Comparison of ENCODE assay signal across 11 cellular contexts in genomic region chr12:52837341-52837741, GRCh38. TPM values are rescaled to one million over a fixed set of nuclear protein-coding genes. Genes with fewer than 3 reads are reported as not detected.
DNase-seq lines count a peak whose midpoint lies in the region; ATAC-seq and TF ChIP-seq lines count a peak whose summit lies in the region.
"Had no signal": no experiment of that assay in that cellular context is flagged by ENCODE, and none has a peak within 500 bp of the region (broad histone marks: within the 10 kb centered on the region; RNA-seq: fewer than 3 reads in every experiment).

No MANE protein-coding gene starts in this region.

- no peak for TF ChIP-seq CTCF in chondrocyte (IDR thresholded peaks at IDR 0.05)
- TF ChIP-seq CTCF in progenitor cell of endocrine pancreas (IDR thresholded peaks at IDR 0.05; ENCODE audit: unreplicated experiment): no peak

- H3K9me3 Mint-ChIP-seq in chondrocyte (ENCODE audit: low read depth) (no peaks in the 10 kb centered on the region), progenitor cell of endocrine pancreas (ENCODE audit: low read depth) (no peaks in the 10 kb centered on the region)
- no peaks in the 10 kb centered on the region for H3K9me3 Mint-ChIP-seq in natural killer cell treated with Interleukin-12 subunit alpha and Interleukin-12 subunit beta and Interleukin-15 and Interleukin-18, amount 100 ng/mL, for 72 hours

- no peaks in the 10 kb centered on the region for H3K27me3 ChIP-seq in MG63

- DNase-seq in Caki2 (ENCODE audit: low read depth): peak; percentile 18
- peak; percentile 54 for DNase-seq in MG63
- DNase-seq in chondrocyte (ENCODE audit: low spot score): peak; percentile 35
- no peak for DNase-seq in natural killer cell treated with Interleukin-12 subunit alpha and Interleukin-12 subunit beta and Interleukin-15 and Interleukin-18, amount 100 ng/mL, for 72 hours (ENCODE audit: low spot score)
- no peak for DNase-seq in left cardiac atrium
- no peak for DNase-seq in progenitor cell of endocrine pancreas (ENCODE audit: low spot score, unreplicated experiment)
- no peak for DNase-seq in NCI-H2107 (lab: John Stamatoyannopoulos, UW)
- no peak for DNase-seq in NCI-H510A (lab: John Stamatoyannopoulos, UW)
- DNase-seq: activated CD4-positive, alpha-beta T cell treated with anti-CD3 and anti-CD28 coated beads, Interleukin-2, amount 50 U/mL, for 48 hours; effector memory CD4-positive, alpha-beta T cell had no signal

- H3K9me3 ChIP-seq in MG63: no peaks in the 10 kb centered on the region

- H3K27me3 Mint-ChIP-seq in chondrocyte (ENCODE audit: low read depth) (peaks cover 2% of the 10 kb centered on the region), progenitor cell of endocrine pancreas (peaks cover 42% of the 10 kb centered on the region)
- peaks cover 8 to 14% of the 10 kb centered on the region in 2 donors for H3K27me3 Mint-ChIP-seq in natural killer cell treated with Interleukin-12 subunit alpha and Interleukin-12 subunit beta and Interleukin-15 and Interleukin-18, amount 100 ng/mL, for 72 hours

- no peaks in the 10 kb centered on the region for H3K36me3 ChIP-seq in MG63

- peak in 1 of 2 donors; percentile 47 for ATAC-seq in natural killer cell treated with Interleukin-12 subunit alpha and Interleukin-12 subunit beta and Interleukin-15 and Interleukin-18, amount 100 ng/mL, for 72 hours
- no peak for ATAC-seq in left cardiac atrium

- in situ Hi-C loops in Caki2 (cut with HindIII; ENCODE audit: low pct_unique_long_range_greater_than_20kb, low sequenced_read_pairs): no loop called here

- peak overlapping the region; percentile 80 for H3K27ac Mint-ChIP-seq in chondrocyte (ENCODE audit: unreplicated experiment)
- peak overlapping the region; percentile 77 to 87 for H3K27ac Mint-ChIP-seq in natural killer cell treated with Interleukin-12 subunit alpha and Interleukin-12 subunit beta and Interleukin-15 and Interleukin-18, amount 100 ng/mL, for 72 hours
- no peak overlapping the region for H3K27ac Mint-ChIP-seq in progenitor cell of endocrine pancreas

- H3K4me1 Mint-ChIP-seq in chondrocyte (ENCODE audit: low read depth): peaks cover 27% of the 10 kb centered on the region
- H3K4me1 Mint-ChIP-seq in natural killer cell treated with Interleukin-12 subunit alpha and Interleukin-12 subunit beta and Interleukin-15 and Interleukin-18, amount 100 ng/mL, for 72 hours (ENCODE audit: low read depth in 2 of 2): peaks cover 20 to 42% of the 10 kb centered on the region in 2 donors
- H3K4me1 Mint-ChIP-seq in progenitor cell of endocrine pancreas (ENCODE audit: low read depth): peaks cover 1% of the 10 kb centered on the region

- H3K4me3 Mint-ChIP-seq in chondrocyte (ENCODE audit: unreplicated experiment) (no peak overlapping the region), progenitor cell of endocrine pancreas (ENCODE audit: low read depth) (no peak overlapping the region)
- H3K4me3 Mint-ChIP-seq in natural killer cell treated with Interleukin-12 subunit alpha and Interleukin-12 subunit beta and Interleukin-15 and Interleukin-18, amount 100 ng/mL, for 72 hours: peak overlapping the region; percentile 81

- H3K36me3 Mint-ChIP-seq in chondrocyte (ENCODE audit: low read depth) (no peaks in the 10 kb centered on the region), progenitor cell of endocrine pancreas (ENCODE audit: insufficient read depth) (no peaks in the 10 kb centered on the region)
- no peaks in the 10 kb centered on the region for H3K36me3 Mint-ChIP-seq in natural killer cell treated with Interleukin-12 subunit alpha and Interleukin-12 subunit beta and Interleukin-15 and Interleukin-18, amount 100 ng/mL, for 72 hours

- intact Hi-C loops in left cardiac atrium (cut with DNase I): no loop called here

- H3K4me3 ChIP-seq in MG63: no peak overlapping the region

RNA-seq across cellular contexts. Expression of gene KRT79, which starts 3.2 kb away (rescaled TPM):
- total RNA-seq in Caki2 (2014; rRNA removed; shearing (Covaris generic); ENCODE audit: low replicate concordance): not detected in 2 replicates
- not detected in 2 replicates for total RNA-seq in MG63 (2014; rRNA removed; shearing (Covaris generic); ENCODE audit: low replicate concordance)
- total RNA-seq in chondrocyte (0.10 to 0.31 TPM (median 0.19 TPM) in 3 replicates), left cardiac atrium (under 1 TPM; 0.16 to 0.77 TPM), progenitor cell of endocrine pancreas (not detected in 2 replicates)
- total RNA-seq in natural killer cell treated with Interleukin-12 subunit alpha and Interleukin-12 subunit beta and Interleukin-15 and Interleukin-18, amount 100 ng/mL, for 72 hours: not detected
- total RNA-seq: mononuclear cell had no signal

RNA-seq across cellular contexts. Expression of gene KRT78, which starts 11.5 kb away (rescaled TPM):
- not detected in 2 replicates for total RNA-seq in Caki2 (2014; rRNA removed; shearing (Covaris generic); ENCODE audit: low replicate concordance)
- total RNA-seq in MG63 (2014; rRNA removed; shearing (Covaris generic); ENCODE audit: low replicate concordance): not detected in 2 replicates
- not detected in 3 replicates for total RNA-seq in chondrocyte
- not detected for total RNA-seq in natural killer cell treated with Interleukin-12 subunit alpha and Interleukin-12 subunit beta and Interleukin-15 and Interleukin-18, amount 100 ng/mL, for 72 hours
- total RNA-seq in left cardiac atrium: not detected
- not detected in 2 replicates for total RNA-seq in progenitor cell of endocrine pancreas
- total RNA-seq: mononuclear cell had no signal

RNA-seq across cellular contexts. Expression of gene KRT4, which starts 23.4 kb away (rescaled TPM):
- total RNA-seq in Caki2 (2014; rRNA removed; shearing (Covaris generic); ENCODE audit: low replicate concordance): 2.0 and 2.5 TPM in 2 replicates
- not detected in 2 replicates for total RNA-seq in MG63 (2014; rRNA removed; shearing (Covaris generic); ENCODE audit: low replicate concordance)
- 0.41 to 0.90 TPM in 2 of 3 replicates, not detected in the other for total RNA-seq in chondrocyte
- not detected for total RNA-seq in natural killer cell treated with Interleukin-12 subunit alpha and Interleukin-12 subunit beta and Interleukin-15 and Interleukin-18, amount 100 ng/mL, for 72 hours
- not detected for total RNA-seq in left cardiac atrium
- 0.29 and 0.38 TPM in 2 replicates for total RNA-seq in progenitor cell of endocrine pancreas
- total RNA-seq: mononuclear cell had no signal

RNA-seq across cellular contexts. Expression of gene KRT3, which starts 41.4 kb away (rescaled TPM):
- not detected in 2 replicates for total RNA-seq in Caki2 (2014; rRNA removed; shearing (Covaris generic); ENCODE audit: low replicate concordance)
- total RNA-seq in MG63 (2014; rRNA removed; shearing (Covaris generic); ENCODE audit: low replicate concordance): not detected in 2 replicates
- not detected in 3 replicates for total RNA-seq in chondrocyte
- not detected for total RNA-seq in natural killer cell treated with Interleukin-12 subunit alpha and Interleukin-12 subunit beta and Interleukin-15 and Interleukin-18, amount 100 ng/mL, for 72 hours
- not detected for total RNA-seq in left cardiac atrium
- total RNA-seq in progenitor cell of endocrine pancreas: not detected in 2 replicates
- total RNA-seq: mononuclear cell had no signal

Comparison
In these comparisons a context has a peak if more than half of its experiments do, and no peak if none do; other contexts are left out.
1. DNase-seq: peak in Caki2 (single experiment), MG63 (single experiment) and chondrocyte (single experiment); none in natural killer cell treated with Interleukin-12 subunit alpha and Interleukin-12 subunit beta and Interleukin-15 and Interleukin-18, amount 100 ng/mL, for 72 hours (single experiment), left cardiac atrium (single experiment), progenitor cell of endocrine pancreas (single experiment), NCI-H2107 (single experiment) and NCI-H510A (single experiment).